8 cellular contexts compared by ENCODE assay signal in genomic region chr1:112397051-112397471, GRCh38. TPM values are rescaled to one million over a fixed set of nuclear protein-coding genes. Genes with fewer than 3 reads are reported as not detected.
DNase-seq lines count a peak whose midpoint lies in the region; ATAC-seq, FAIRE-seq and TF ChIP-seq lines count a peak whose summit lies in the region.

No MANE protein-coding gene starts in this region.

- H3K4me3 Mint-ChIP-seq in T-helper 1 cell treated with Interleukin-12 subunit alpha and Interleukin-12 subunit beta and Interleukin-4 antibody, amounts not matched to agents 30 μg/mL and 1 μg/mL, for 36 hours, result peak overlapping the region; percentile 97
- H3K4me3 Mint-ChIP-seq in activated CD8-positive, alpha-beta T cell treated with anti-CD3 and anti-CD28 coated beads, Interleukin-2, amount 10 ng/mL, durations not matched to agents 7 days and 5 days, result peak overlapping the region; percentile 87

- no peak overlapping the region for H3K27ac Mint-ChIP-seq in T-helper 1 cell treated with Interleukin-12 subunit alpha and Interleukin-12 subunit beta and Interleukin-4 antibody, amounts not matched to agents 30 μg/mL and 1 μg/mL, for 36 hours
- H3K27ac Mint-ChIP-seq in activated CD8-positive, alpha-beta T cell treated with anti-CD3 and anti-CD28 coated beads, Interleukin-2, amount 10 ng/mL, durations not matched to agents 7 days and 5 days, result no peak overlapping the region

- ATAC-seq in activated CD8-positive, alpha-beta T cell treated with anti-CD3 and anti-CD28 coated beads, Interleukin-2, amount 10 ng/mL, durations not matched to agents 7 days and 5 days, result no peak
- no peak for ATAC-seq in GM21825 (IDR thresholded peaks at IDR 0.05; ENCODE audit: unreplicated experiment)

- no peaks in the 10 kb centered on the region for H3K27me3 ChIP-seq in suprapubic skin

- DNase-seq in T-helper 1 cell (no peak), kidney (no peak), suprapubic skin (ENCODE audit: low spot score in 2 of 2) (no peak), epidermal melanocyte (ENCODE audit: insufficient read length, low spot score) (no peak)
- DNase-seq in activated CD8-positive, alpha-beta T cell treated with anti-CD3 and anti-CD28 coated beads, Interleukin-2, amount 10 ng/mL, durations not matched to agents 7 days and 5 days, result no peak
- DNase-seq in activated CD8-positive, alpha-beta memory T cell treated with anti-CD3 and anti-CD28 coated beads, Interleukin-2, amount 50 U/mL, for 48 hours, result no peak

- H3K27me3 Mint-ChIP-seq in T-helper 1 cell treated with Interleukin-12 subunit alpha and Interleukin-12 subunit beta and Interleukin-4 antibody, amounts not matched to agents 30 μg/mL and 1 μg/mL, for 36 hours (ENCODE audit: low read depth), result peaks cover 23% of the 10 kb centered on the region
- peaks cover 44% of the 10 kb centered on the region for H3K27me3 Mint-ChIP-seq in activated CD8-positive, alpha-beta T cell treated with anti-CD3 and anti-CD28 coated beads, Interleukin-2, amount 10 ng/mL, durations not matched to agents 7 days and 5 days (ENCODE audit: low read depth)

- POLR2A ChIA-PET in activated CD8-positive, alpha-beta T cell treated with anti-CD3 and anti-CD28 coated beads, Interleukin-2, amount 10 ng/mL, durations not matched to agents 7 days and 5 days (lab: Charles Lee), result no interaction called here

- FAIRE-seq in kidney (lab: Jason Lieb, UNC), result no peak

- H3K36me3 Mint-ChIP-seq in T-helper 1 cell treated with Interleukin-12 subunit alpha and Interleukin-12 subunit beta and Interleukin-4 antibody, amounts not matched to agents 30 μg/mL and 1 μg/mL, for 36 hours (ENCODE audit: low read depth), result no peaks in the 10 kb centered on the region
- H3K36me3 Mint-ChIP-seq in activated CD8-positive, alpha-beta T cell treated with anti-CD3 and anti-CD28 coated beads, Interleukin-2, amount 10 ng/mL, durations not matched to agents 7 days and 5 days (ENCODE audit: low read depth), result no peaks in the 10 kb centered on the region

- no peaks in the 10 kb centered on the region for H3K9me3 Mint-ChIP-seq in T-helper 1 cell treated with Interleukin-12 subunit alpha and Interleukin-12 subunit beta and Interleukin-4 antibody, amounts not matched to agents 30 μg/mL and 1 μg/mL, for 36 hours
- no peaks in the 10 kb centered on the region for H3K9me3 Mint-ChIP-seq in activated CD8-positive, alpha-beta T cell treated with anti-CD3 and anti-CD28 coated beads, Interleukin-2, amount 10 ng/mL, durations not matched to agents 7 days and 5 days (ENCODE audit: insufficient read depth)

- peaks cover 4 to 23% of the 10 kb centered on the region in 2 donors for H3K4me1 ChIP-seq in kidney (ENCODE audit: control insufficient read depth in 1 of 2, insufficient read depth in 1 of 2, low read depth in 1 of 2, low read length in 2 of 2)
- peaks cover 74% of the 10 kb centered on the region for H3K4me1 ChIP-seq in suprapubic skin

- intact Hi-C loops in kidney (cut with DNase I), result no loop called here

- TF ChIP-seq EP300 in suprapubic skin (IDR thresholded peaks at IDR 0.05), result no peak

- peak overlapping the region; percentile 89 to 100 for H3K4me3 ChIP-seq in kidney (ENCODE audit: low read length in 2 of 2)
- peak overlapping the region; percentile 82 for H3K4me3 ChIP-seq in suprapubic skin

- peaks cover 36% of the 10 kb centered on the region for H3K4me1 Mint-ChIP-seq in T-helper 1 cell treated with Interleukin-12 subunit alpha and Interleukin-12 subunit beta and Interleukin-4 antibody, amounts not matched to agents 30 μg/mL and 1 μg/mL, for 36 hours (ENCODE audit: low read depth)
- H3K4me1 Mint-ChIP-seq in activated CD8-positive, alpha-beta T cell treated with anti-CD3 and anti-CD28 coated beads, Interleukin-2, amount 10 ng/mL, durations not matched to agents 7 days and 5 days (ENCODE audit: low read depth), result peaks cover 24% of the 10 kb centered on the region

- CTCF ChIA-PET in activated CD8-positive, alpha-beta T cell treated with anti-CD3 and anti-CD28 coated beads, Interleukin-2, amount 10 ng/mL, durations not matched to agents 7 days and 5 days (lab: Charles Lee), result interaction anchor here (1.0 to 2.1 kb wide), 3 partner anchors 68 to 311 kb away, joined by 3 to 7 read pairs (median 3); no protein-coding TSS in a partner anchor

- TF ChIP-seq POLR2A in suprapubic skin (IDR thresholded peaks at IDR 0.05), result no peak

- no peaks in the 10 kb centered on the region for H3K9me3 ChIP-seq in kidney (ENCODE audit: control insufficient read depth in 1 of 2, low read length in 2 of 2)
- no peaks in the 10 kb centered on the region for H3K9me3 ChIP-seq in suprapubic skin

- H3K27ac ChIP-seq in kidney (ENCODE audit: low read depth in 2 of 2, low read length in 2 of 2), result peak overlapping the region; percentile 68 to 73
- H3K27ac ChIP-seq in suprapubic skin, result peak overlapping the region; percentile 98

- H3K9ac ChIP-seq in kidney (ENCODE audit: low read length in 2 of 2), result peak overlapping the region; percentile 68 to 91

- no peaks in the 10 kb centered on the region for H3K36me3 ChIP-seq in kidney (ENCODE audit: control insufficient read depth in 1 of 2, insufficient read depth in 2 of 2, low read length in 2 of 2)
- no peaks in the 10 kb centered on the region for H3K36me3 ChIP-seq in suprapubic skin

- 57% methylated on average over 1 of the region's 1 CpG for WGBS in suprapubic skin

- no peak for TF ChIP-seq CTCF in kidney (IDR thresholded peaks at IDR 0.05; ENCODE audit: borderline replicate concordance, extremely low read depth, insufficient read depth)
- TF ChIP-seq CTCF in suprapubic skin (IDR thresholded peaks at IDR 0.05), result no peak

RNA-seq across cellular contexts. Expression of gene CTTNBP2NL, which starts 1.0 kb away (rescaled TPM):
- total RNA-seq in activated CD8-positive, alpha-beta T cell treated with anti-CD3 and anti-CD28 coated beads, Interleukin-2, amount 10 ng/mL, durations not matched to agents 7 days and 5 days, result under 1 TPM; 0.53 to 0.57 TPM
- 65.4 TPM for total RNA-seq in kidney
- 6.7 TPM for polyA plus RNA-seq in kidney (ENCODE audit: insufficient read depth, low read depth, low replicate concordance)
- total RNA-seq in suprapubic skin, result 10 to 100 TPM; 25.9 to 59.4 (median 49.3) TPM

Comparison
In these comparisons a context has a peak if more than half of its experiments do, and no peak if none do; other contexts are left out.
1. RNA of gene CTTNBP2NL, which starts 1.0 kb away (total RNA-seq): 65.4 TPM in kidney (single experiment) and 25.9 to 59.4 TPM in suprapubic skin; 0.53 to 0.57 TPM in activated CD8-positive, alpha-beta T cell treated with anti-CD3 and anti-CD28 coated beads, Interleukin-2, amount 10 ng/mL, durations not matched to agents 7 days and 5 days; every median in the first group is over 10 times any median in the second.